1 cellular context compared by ENCODE assay signal in genomic region chr17:57902800-57903759, GRCh38.
TF ChIP-seq lines count a peak whose summit lies in the region.

No MANE protein-coding gene starts in this region.

TF ChIP-seq in K562, 482 proteins besides CTCF, POLR2A, EP300 and RAD21 (continued from another document):
- TF ChIP-seq ZBTB1 (CRISPR knock-in tag; IDR thresholded peaks at IDR 0.05; ENCODE audit: borderline replicate concordance, low read depth), result no peak
- no peak for TF ChIP-seq RAD51 (IDR thresholded peaks at IDR 0.05; ENCODE audit: borderline replicate concordance, low read depth)
- TF ChIP-seq ZNF23 (CRISPR knock-in tag; IDR thresholded peaks at IDR 0.05), result no peak
- no peak for TF ChIP-seq ZNF507 (tag; conservative IDR thresholded peaks at IDR 0.05)
- no peak for TF ChIP-seq FOXO4 (CRISPR knock-in tag; IDR thresholded peaks at IDR 0.05)
- no peak for TF ChIP-seq CBX8 (IDR thresholded peaks at IDR 0.05; ENCODE audit: borderline replicate concordance, extremely low read depth, low read depth, low read length, poor library complexity, severe bottlenecking)
- no peak for TF ChIP-seq ZNF76 (CRISPR knock-in tag; IDR thresholded peaks at IDR 0.05; ENCODE audit: borderline replicate concordance)
- no peak for TF ChIP-seq ZNF436 (CRISPR knock-in tag; IDR thresholded peaks at IDR 0.05)
- TF ChIP-seq CEBPG (CRISPR knock-in tag; IDR thresholded peaks at IDR 0.05), result no peak
- TF ChIP-seq CEBPG (tag; conservative IDR thresholded peaks at IDR 0.05 in 1 of 2, IDR thresholded peaks at IDR 0.05 in 1 of 2), result peak in 1 of 2 experiments; percentile 75; a peak in 2 of 4 replicates
- peak; percentile 74 for TF ChIP-seq CEBPB (tag; IDR thresholded peaks at IDR 0.05)
- no peak for TF ChIP-seq NR1H2 (CRISPR knock-in tag; IDR thresholded peaks at IDR 0.05)
- no peak for TF ChIP-seq ZFPM2 (CRISPR knock-in tag; IDR thresholded peaks at IDR 0.05)
- TF ChIP-seq PHB (CRISPR knock-in tag; IDR thresholded peaks at IDR 0.05), result no peak
- no peak for TF ChIP-seq ZNF239 (CRISPR knock-in tag; IDR thresholded peaks at IDR 0.05)
- no peak for TF ChIP-seq ZEB2 (IDR thresholded peaks at IDR 0.05)
- no peak for TF ChIP-seq ARID1B (IDR thresholded peaks at IDR 0.05)
- no peak for TF ChIP-seq SAP30 (IDR thresholded peaks at IDR 0.05; ENCODE audit: borderline replicate concordance, insufficient read depth, low read depth, low read length, poor library complexity, severe bottlenecking)
- no peak for TF ChIP-seq ELF4 (CRISPR knock-in tag; IDR thresholded peaks at IDR 0.05)
- peak; percentile 48; the same call in 1 of the 2 replicates for TF ChIP-seq SPI1 (IDR thresholded peaks at IDR 0.05; ENCODE audit: borderline replicate concordance, low read depth, low read length)
- TF ChIP-seq E4F1 (CRISPR knock-in tag; IDR thresholded peaks at IDR 0.05; ENCODE audit: borderline replicate concordance), result no peak
